Comparison of ENCODE assay signal across 1 cellular context in genomic region chr16:89729863-89730574, GRCh38.
TF ChIP-seq lines count a peak whose summit lies in the region.

No MANE protein-coding gene starts in this region.

TF ChIP-seq in GM23338, 12 proteins besides CTCF, POLR2A, EP300 and RAD21:
- TF ChIP-seq ZNF462 (CRISPR knock-in tag; IDR thresholded peaks at IDR 0.05) (no peak), EZH2phosphoT487 (IDR thresholded peaks at IDR 0.05; ENCODE audit: unreplicated experiment) (no peak), ZNF114 (CRISPR knock-in tag; IDR thresholded peaks at IDR 0.05) (no peak), ZNF331 (CRISPR knock-in tag; IDR thresholded peaks at IDR 0.05; ENCODE audit: low read depth) (no peak), ETS1 (IDR thresholded peaks at IDR 0.05) (no peak), STAT1 (IDR thresholded peaks at IDR 0.05; ENCODE audit: unreplicated experiment) (no peak), JUNB (IDR thresholded peaks at IDR 0.05; ENCODE audit: unreplicated experiment) (no peak), REST (IDR thresholded peaks at IDR 0.05; ENCODE audit: unreplicated experiment) (no peak)
